ENCODE assay signal across 9 cellular contexts in the genomic region with DNA sequence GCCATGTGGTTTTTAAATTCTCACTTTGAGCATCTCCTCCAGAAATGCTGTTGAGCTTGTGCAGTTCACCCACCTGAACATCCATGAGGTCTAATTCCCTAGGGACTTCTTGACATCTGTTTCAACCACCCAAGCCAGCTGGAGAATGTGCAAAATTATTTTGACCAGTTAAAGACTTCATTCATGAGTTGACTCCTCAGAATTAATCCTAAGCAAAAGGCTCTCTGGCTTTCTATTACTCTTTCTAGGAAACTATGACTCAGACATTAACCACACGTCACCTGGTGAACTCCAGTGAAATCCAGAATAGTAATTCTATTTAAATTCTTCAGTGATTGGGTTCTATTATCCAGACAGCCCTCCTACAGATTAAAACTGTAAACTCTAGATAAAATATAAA.
DNase-seq lines count a peak whose midpoint lies in the region; ATAC-seq, FAIRE-seq and TF ChIP-seq lines count a peak whose summit lies in the region.
"Had no signal": no experiment of that assay in that cellular context is flagged by ENCODE, and none has a peak within 500 bp of the region (broad histone marks: within the 10 kb centered on the region; RNA-seq: fewer than 3 reads in every experiment).

No MANE protein-coding gene starts in this region.

- H3K9ac ChIP-seq in DND-41 (ENCODE audit: low read depth, low read length) (peak overlapping the region; percentile 18; the same call in 1 of the 2 replicates), astrocyte (ENCODE audit: low read length) (no peak overlapping the region)

- H3K9me3 Mint-ChIP-seq in astrocyte (ENCODE audit: unreplicated experiment) (no peaks in the 10 kb centered on the region), endothelial cell (ENCODE audit: unreplicated experiment) (no peaks in the 10 kb centered on the region)

- WGBS in gastroesophageal sphincter (ENCODE audit: low coverage in 1 of 2), 2 donors, result 7 to 29% methylated on average over 1 of the region's 1 CpG

- H3K27me3 ChIP-seq in DND-41 (ENCODE audit: insufficient read depth, low read length, poor library complexity) (no peaks in the 10 kb centered on the region), astrocyte (ENCODE audit: insufficient read depth, low read length) (no peaks in the 10 kb centered on the region), gastroesophageal sphincter (no peaks in the 10 kb centered on the region)

- H3K9me3 ChIP-seq in DND-41 (ENCODE audit: insufficient read depth, low read length, severe bottlenecking) (no peaks in the 10 kb centered on the region), astrocyte (ENCODE audit: insufficient read depth, low read depth, low read length) (no peaks in the 10 kb centered on the region), T-helper 17 cell (ENCODE audit: control insufficient read depth, low read length, poor library complexity, severe bottlenecking) (no peaks in the 10 kb centered on the region), gastroesophageal sphincter (peaks cover 0 to 10% (median 0%) of the 10 kb centered on the region in 3 donors)

- H4K20me1 ChIP-seq in DND-41 (ENCODE audit: insufficient read depth, low read length) (no peaks in the 10 kb centered on the region), astrocyte (ENCODE audit: insufficient read depth, low read length) (peaks cover 37% of the 10 kb centered on the region)

- no peak for TF ChIP-seq CTCF in DND-41 (IDR thresholded peaks at IDR 0.05; ENCODE audit: borderline replicate concordance, extremely low read depth, low read length, poor library complexity, severe bottlenecking)
- no peak for TF ChIP-seq CTCF in astrocyte (IDR thresholded peaks at IDR 0.05; ENCODE audit: insufficient read depth, low read depth, low read length)
- no peak for TF ChIP-seq CTCF in endothelial cell (IDR thresholded peaks at IDR 0.05; ENCODE audit: unreplicated experiment)
- TF ChIP-seq CTCF in gastroesophageal sphincter (IDR thresholded peaks at IDR 0.05), result no peak

- DNase-seq in DND-41 (peak; percentile 45), astrocyte (ENCODE audit: low read depth) (peak; percentile 77), endothelial cell (ENCODE audit: low spot score) (no peak), T-helper 17 cell (no peak), hippocampal formation (lab: John Stamatoyannopoulos, UW) (no peak)
- DNase-seq: stimulated activated CD4-positive, alpha-beta T cell treated with anti-CD3 and anti-CD28 coated beads, Interleukin-2, amount 100 ng/mL, for 48 hours had no signal

- TF ChIP-seq POLR2A in gastroesophageal sphincter (IDR thresholded peaks at IDR 0.05), result no peak

- H3K4me3 ChIP-seq in DND-41 (ENCODE audit: low read depth in 1 of 2, low read length in 2 of 2) (no peak overlapping the region), astrocyte (ENCODE audit: insufficient read depth, low read depth, low read length) (no peak overlapping the region), gastroesophageal sphincter (no peak overlapping the region)

- peaks cover 7% of the 10 kb centered on the region; the same call in 1 of the 2 replicates for H3K36me3 ChIP-seq in DND-41 (ENCODE audit: insufficient read depth, low read length)
- H3K36me3 ChIP-seq in astrocyte (ENCODE audit: insufficient read depth, low read length), result no peaks in the 10 kb centered on the region
- peaks cover 0 to 24% of the 10 kb centered on the region in 2 donors for H3K36me3 ChIP-seq in gastroesophageal sphincter

- H2AFZ ChIP-seq in DND-41 (ENCODE audit: low read depth, low read length) (no peak overlapping the region), astrocyte (ENCODE audit: low read depth, low read length) (no peak overlapping the region)

- no peak for FAIRE-seq in astrocyte (lab: Jason Lieb, UNC)

- H3K4me2 ChIP-seq in DND-41 (ENCODE audit: insufficient read depth, low read length) (no peak overlapping the region), astrocyte (ENCODE audit: low read length) (no peak overlapping the region)

- H3K4me1 Mint-ChIP-seq in astrocyte (ENCODE audit: low read depth, unreplicated experiment), result peaks cover 12% of the 10 kb centered on the region
- peaks cover 8% of the 10 kb centered on the region for H3K4me1 Mint-ChIP-seq in endothelial cell (ENCODE audit: unreplicated experiment)
- H3K4me1 Mint-ChIP-seq in T-helper 17 cell, result peaks cover 17% of the 10 kb centered on the region

- peaks cover 54% of the 10 kb centered on the region for H3K4me1 ChIP-seq in DND-41 (ENCODE audit: insufficient read depth, low read length)
- no peaks in the 10 kb centered on the region for H3K4me1 ChIP-seq in astrocyte (ENCODE audit: insufficient read depth, low read length)
- H3K4me1 ChIP-seq in gastroesophageal sphincter, result no peaks in the 10 kb centered on the region

- H3K79me2 ChIP-seq in DND-41 (ENCODE audit: insufficient read depth, low read length) (no peaks in the 10 kb centered on the region), astrocyte (ENCODE audit: insufficient read depth, low read length) (no peaks in the 10 kb centered on the region)

- no peak for TF ChIP-seq EP300 in gastroesophageal sphincter (IDR thresholded peaks at IDR 0.05)

- H3K27ac Mint-ChIP-seq in astrocyte (ENCODE audit: unreplicated experiment) (no peak overlapping the region), endothelial cell (ENCODE audit: unreplicated experiment) (no peak overlapping the region), T-helper 17 cell (no peak overlapping the region)

- peak; percentile 62 for ATAC-seq in DND-41 (ENCODE audit: insufficient read depth, low read depth)
- ATAC-seq in GM19438 (IDR thresholded peaks at IDR 0.05; ENCODE audit: low read depth, unreplicated experiment), result peak; percentile 64
- ATAC-seq in HG03135 (IDR thresholded peaks at IDR 0.05; ENCODE audit: unreplicated experiment), result peak; percentile 75
- ATAC-seq in T-helper 17 cell, result no peak
- ATAC-seq in gastroesophageal sphincter, result no peak

- H3K27ac ChIP-seq in DND-41 (ENCODE audit: low read length), result peak overlapping the region; percentile 82
- no peak overlapping the region for H3K27ac ChIP-seq in astrocyte (ENCODE audit: low read depth, low read length)
- no peak overlapping the region for H3K27ac ChIP-seq in gastroesophageal sphincter

- peaks cover 19% of the 10 kb centered on the region for H3K36me3 Mint-ChIP-seq in astrocyte (ENCODE audit: low read depth, unreplicated experiment)
- H3K36me3 Mint-ChIP-seq in endothelial cell (ENCODE audit: low read depth, unreplicated experiment), result peaks cover 16% of the 10 kb centered on the region
- H3K36me3 Mint-ChIP-seq in T-helper 17 cell (ENCODE audit: low read depth), result peaks cover 5% of the 10 kb centered on the region

- no peaks in the 10 kb centered on the region for H3K27me3 Mint-ChIP-seq in astrocyte (ENCODE audit: low read depth, unreplicated experiment)
- peaks cover 2% of the 10 kb centered on the region for H3K27me3 Mint-ChIP-seq in endothelial cell (ENCODE audit: unreplicated experiment)
- no peaks in the 10 kb centered on the region for H3K27me3 Mint-ChIP-seq in T-helper 17 cell

- H3K4me3 Mint-ChIP-seq in astrocyte (ENCODE audit: unreplicated experiment), result no peak overlapping the region
- H3K4me3 Mint-ChIP-seq in endothelial cell (ENCODE audit: unreplicated experiment), result no peak overlapping the region
- no peak overlapping the region for H3K4me3 Mint-ChIP-seq in T-helper 17 cell

Comparison
In these comparisons a context has a peak if more than half of its experiments do, and no peak if none do; other contexts are left out.
1. ATAC-seq: peak in DND-41 (single experiment), GM19438 (single experiment) and HG03135 (single experiment); none in T-helper 17 cell (single experiment) and gastroesophageal sphincter (single experiment).
2. DNase-seq: peak in DND-41 (single experiment) and astrocyte (single experiment); none in endothelial cell (single experiment), T-helper 17 cell (0 of 3) and hippocampal formation (0 of 2).